8 cellular contexts compared by ENCODE assay signal in genomic region chr19:49474545-49474930, GRCh38. TPM values are rescaled to one million over a fixed set of nuclear protein-coding genes. Genes with fewer than 3 reads are reported as not detected.
DNase-seq lines count a peak whose midpoint lies in the region; ATAC-seq and TF ChIP-seq lines count a peak whose summit lies in the region.

No MANE protein-coding gene starts in this region.

- DNase-seq in activated CD8-positive, alpha-beta memory T cell treated with anti-CD3 and anti-CD28 coated beads, Interleukin-2, amount 10 ng/mL, durations not matched to agents 7 days and 5 days = no peak
- no peak for DNase-seq in activated CD8-positive, alpha-beta memory T cell treated with anti-CD3 and anti-CD28 coated beads for 24 hours
- DNase-seq in tibial nerve (ENCODE audit: low spot score in 2 of 2) (no peak), NCI-H187 treated with DMSO at 0.1 percent for 48 hours (lab: John Stamatoyannopoulos, UW) (no peak)

- peak overlapping the region; percentile 48 for H3K27ac ChIP-seq in angular gyrus (ENCODE audit: low read depth, low read length)
- peak overlapping the region; percentile 72 to 79 for H3K27ac ChIP-seq in liver (ENCODE audit: low read depth in 1 of 2, low read length in 2 of 2)
- peak overlapping the region; percentile 77 to 94 (median 88) for H3K27ac ChIP-seq in tibial nerve

- TF ChIP-seq EP300 in tibial nerve (IDR thresholded peaks at IDR 0.05) = no peak

- no peak for TF ChIP-seq CTCF in liver (IDR thresholded peaks at IDR 0.05; ENCODE audit: low read depth, low read length, missing input control)
- TF ChIP-seq CTCF in tibial nerve (IDR thresholded peaks at IDR 0.05) = no peak

- H3K9ac ChIP-seq in liver (ENCODE audit: low read depth in 1 of 2, low read length in 2 of 2) = peak overlapping the region in 1 of 2 donors; percentile 83

- H3K4me3 ChIP-seq in liver (ENCODE audit: low read depth in 1 of 3, low read length in 3 of 3) (peak overlapping the region; percentile 62 to 85 (median 78)), tibial nerve (peak overlapping the region; percentile 63 to 95 (median 76))

- H3K27me3 Mint-ChIP-seq in activated CD8-positive, alpha-beta memory T cell treated with anti-CD3 and anti-CD28 coated beads, Interleukin-2, amount 10 ng/mL, durations not matched to agents 7 days and 5 days = no peaks in the 10 kb centered on the region

- WGBS in liver = 21% methylated on average over 11 of the region's 11 CpGs
- WGBS in tibial nerve, 2 donors = 11 to 12% methylated on average over 11 of the region's 11 CpGs

- H3K36me3 ChIP-seq in liver (ENCODE audit: control insufficient read depth in 4 of 4, insufficient read depth in 3 of 4, low read depth in 1 of 4, low read length in 3 of 4) (no peaks in the 10 kb centered on the region), tibial nerve (peaks cover 0 to 9% (median 0%) of the 10 kb centered on the region in 3 donors)

- H3K4me3 Mint-ChIP-seq in activated CD8-positive, alpha-beta memory T cell treated with anti-CD3 and anti-CD28 coated beads, Interleukin-2, amount 10 ng/mL, durations not matched to agents 7 days and 5 days = peak overlapping the region; percentile 87

- H3K27me3 ChIP-seq in liver (ENCODE audit: control insufficient read depth in 4 of 4, insufficient read depth in 4 of 4, low read length in 3 of 4) (no peaks in the 10 kb centered on the region), tibial nerve (no peaks in the 10 kb centered on the region)

- TF ChIP-seq RAD21 in liver (IDR thresholded peaks at IDR 0.05) = no peak

- H3K27ac Mint-ChIP-seq in activated CD8-positive, alpha-beta memory T cell treated with anti-CD3 and anti-CD28 coated beads, Interleukin-2, amount 10 ng/mL, durations not matched to agents 7 days and 5 days = peak overlapping the region; percentile 85

- no peaks in the 10 kb centered on the region for H3K9me3 Mint-ChIP-seq in activated CD8-positive, alpha-beta memory T cell treated with anti-CD3 and anti-CD28 coated beads, Interleukin-2, amount 10 ng/mL, durations not matched to agents 7 days and 5 days (ENCODE audit: low read depth)

- H3K4me1 Mint-ChIP-seq in activated CD8-positive, alpha-beta memory T cell treated with anti-CD3 and anti-CD28 coated beads, Interleukin-2, amount 10 ng/mL, durations not matched to agents 7 days and 5 days = peaks cover 51% of the 10 kb centered on the region

- CTCF ChIA-PET in activated CD8-positive, alpha-beta memory T cell treated with anti-CD3 and anti-CD28 coated beads, Interleukin-2, amount 10 ng/mL, durations not matched to agents 7 days and 5 days (lab: Charles Lee) = interaction anchor here (1.6 to 2.8 kb wide), 3 partner anchors 14 to 23 kb away, joined by 7 to 19 read pairs (median 10); partner anchors contain the start of genes PIH1D1 and RPL13A

- H3K4me1 ChIP-seq in liver (ENCODE audit: control insufficient read depth in 4 of 4, insufficient read depth in 4 of 4, low read length in 3 of 4) (peaks cover 0 to 11% (median 6%) of the 10 kb centered on the region in 4 donors), tibial nerve (peaks cover 0 to 41% (median 12%) of the 10 kb centered on the region in 4 donors)

- TF ChIP-seq POLR2A in tibial nerve (IDR thresholded peaks at IDR 0.05) = no peak

- peaks cover 14% of the 10 kb centered on the region for H3K36me3 Mint-ChIP-seq in activated CD8-positive, alpha-beta memory T cell treated with anti-CD3 and anti-CD28 coated beads, Interleukin-2, amount 10 ng/mL, durations not matched to agents 7 days and 5 days

- ATAC-seq in activated CD8-positive, alpha-beta memory T cell treated with anti-CD3 and anti-CD28 coated beads, Interleukin-2, amount 10 ng/mL, durations not matched to agents 7 days and 5 days = no peak
- ATAC-seq in HG03571 (IDR thresholded peaks at IDR 0.05; ENCODE audit: unreplicated experiment) (no peak), HG02588 (IDR thresholded peaks at IDR 0.05; ENCODE audit: unreplicated experiment) (no peak)

- no peaks in the 10 kb centered on the region for H3K9me3 ChIP-seq in liver (ENCODE audit: control insufficient read depth in 4 of 4, low read length in 3 of 4)
- no peaks in the 10 kb centered on the region for H3K9me3 ChIP-seq in tibial nerve

TF ChIP-seq in liver, 16 proteins besides CTCF, POLR2A, EP300 and RAD21:
- no peak for TF ChIP-seq TAF1 (conservative IDR thresholded peaks at IDR 0.05)

RNA-seq across cellular contexts. Expression of gene FLT3LG, which starts 0.5 kb away (rescaled TPM):
- 100 to 1,000 TPM; 112 to 151 TPM for total RNA-seq in activated CD8-positive, alpha-beta memory T cell treated with anti-CD3 and anti-CD28 coated beads, Interleukin-2, amount 10 ng/mL, durations not matched to agents 7 days and 5 days
- total RNA-seq in liver (1 to 10 TPM in 1 of 2 donors, under 1 TPM in 1; 0.65 to 1.8 TPM), tibial nerve (10 to 100 TPM in 2 of 4 donors, 1 to 10 TPM in 2; 3.6 to 13.8 (median 8.4) TPM)
- 1 to 10 TPM; 2.5 to 4.3 TPM for polyA plus RNA-seq in liver

RNA-seq across cellular contexts. Expression of gene RPL13A, which starts 12.9 kb away (rescaled TPM):
- 1,000 to 10,000 TPM; 2,143 to 2,523 TPM for total RNA-seq in activated CD8-positive, alpha-beta memory T cell treated with anti-CD3 and anti-CD28 coated beads, Interleukin-2, amount 10 ng/mL, durations not matched to agents 7 days and 5 days
- total RNA-seq in liver (1,000 to 10,000 TPM in 1 of 2 donors, 100 to 1,000 TPM in 1; 444 to 1,553 TPM), tibial nerve (1,000 to 10,000 TPM; 3,111 to 3,948 (median 3,333) TPM)
- polyA plus RNA-seq in liver = 1,000 to 10,000 TPM in 1 of 2 donors, 100 to 1,000 TPM in 1; 472 to 1,021 TPM

RNA-seq across cellular contexts. Expression of gene ALDH16A1, which starts 21.5 kb away (rescaled TPM):
- 10 to 100 TPM; 37.2 to 45.2 TPM for total RNA-seq in activated CD8-positive, alpha-beta memory T cell treated with anti-CD3 and anti-CD28 coated beads, Interleukin-2, amount 10 ng/mL, durations not matched to agents 7 days and 5 days
- total RNA-seq in liver = 10 to 100 TPM; 21.3 to 35.8 TPM
- polyA plus RNA-seq in liver = 10 to 100 TPM in 1 of 2 donors, 1 to 10 TPM in 1; 5.2 to 21.8 TPM
- total RNA-seq in tibial nerve = 10 to 100 TPM; 33.9 to 70.5 (median 63.5) TPM

RNA-seq across cellular contexts. Expression of gene RPS11, which starts 21.7 kb away (rescaled TPM):
- total RNA-seq in activated CD8-positive, alpha-beta memory T cell treated with anti-CD3 and anti-CD28 coated beads, Interleukin-2, amount 10 ng/mL, durations not matched to agents 7 days and 5 days = 1,000 to 10,000 TPM; 1,876 to 2,018 TPM
- total RNA-seq in liver (1,000 to 10,000 TPM in 1 of 2 donors, 100 to 1,000 TPM in 1; 985 to 1,212 TPM), tibial nerve (1,000 to 10,000 TPM; 3,554 to 5,283 (median 4,154) TPM)
- polyA plus RNA-seq in liver = 1,000 to 10,000 TPM in 1 of 2 donors, 100 to 1,000 TPM in 1; 514 to 1,329 TPM

RNA-seq across cellular contexts. Expression of gene PIH1D1, which starts 22.9 kb away (rescaled TPM):
- 100 to 1,000 TPM; 148 to 158 TPM for total RNA-seq in activated CD8-positive, alpha-beta memory T cell treated with anti-CD3 and anti-CD28 coated beads, Interleukin-2, amount 10 ng/mL, durations not matched to agents 7 days and 5 days
- total RNA-seq in liver = 10 to 100 TPM; 48.6 to 59.4 TPM
- polyA plus RNA-seq in liver = 10 to 100 TPM; 41.4 to 45.8 TPM
- 100 to 1,000 TPM in 3 of 4 donors, 10 to 100 TPM in 1; 85.0 to 128 (median 110) TPM for total RNA-seq in tibial nerve

Comparison
In these comparisons a context has a peak if more than half of its experiments do, and no peak if none do; other contexts are left out.
1. RNA of gene FLT3LG, which starts 0.5 kb away (total RNA-seq): 112 to 151 TPM in activated CD8-positive, alpha-beta memory T cell treated with anti-CD3 and anti-CD28 coated beads, Interleukin-2, amount 10 ng/mL, durations not matched to agents 7 days and 5 days; 3.6 to 13.8 TPM in tibial nerve and 0.65 to 1.8 TPM in liver; every median in the first group is over 4 times any median in the second.
2. Peak in every context shown above with its lines, with median percentiles within 50 percentile points of each other: H3K27ac ChIP-seq.